10 cellular contexts compared by ENCODE assay signal in the genomic region with DNA sequence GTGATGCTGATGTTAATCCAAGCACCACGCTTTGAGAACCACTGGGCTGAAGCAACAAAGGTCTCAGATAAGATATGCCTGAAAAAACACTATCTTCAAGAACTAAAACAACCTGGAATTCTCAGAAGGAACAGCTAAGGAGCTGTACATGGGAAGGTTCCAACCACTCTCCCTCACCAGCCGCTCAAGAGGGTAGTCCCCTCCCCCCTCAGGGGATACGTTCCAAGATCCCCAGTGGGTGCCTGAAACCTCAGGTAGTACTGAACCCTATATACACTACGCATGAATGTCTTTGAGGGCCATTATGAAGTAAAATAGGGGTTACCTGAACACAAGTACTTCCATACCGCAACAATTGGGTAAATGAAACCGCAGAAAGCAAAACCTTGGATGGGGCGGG. TPM values are rescaled to one million over a fixed set of nuclear protein-coding genes. Genes with fewer than 3 reads are reported as not detected.
DNase-seq lines count a peak whose midpoint lies in the region; ATAC-seq and TF ChIP-seq lines count a peak whose summit lies in the region.
"Had no signal": no experiment of that assay in that cellular context is flagged by ENCODE, and none has a peak within 500 bp of the region (broad histone marks: within the 10 kb centered on the region; RNA-seq: fewer than 3 reads in every experiment).

No MANE protein-coding gene starts in this region.

- H4K20me1 ChIP-seq in BLaER1, result peaks cover 61% of the 10 kb centered on the region

- in situ Hi-C loops in brain microvascular endothelial cell (cut with HindIII; ENCODE audit: low pct_ligation_motif_present, low sequenced_read_pairs), result no loop called here

- H3K27ac Mint-ChIP-seq in naive thymus-derived CD8-positive, alpha-beta T cell, result peak overlapping the region in 2 of 10 donors; percentile 72 to 97

- no peak overlapping the region for H3K9ac ChIP-seq in BLaER1

- peaks cover 0 to 35% (median 2%) of the 10 kb centered on the region in 3 donors for H3K36me3 Mint-ChIP-seq in naive thymus-derived CD8-positive, alpha-beta T cell

- no peak for TF ChIP-seq CTCF in brain microvascular endothelial cell (IDR thresholded peaks at IDR 0.05; ENCODE audit: low read depth, low read length, missing control alignments)

- peaks cover 26% of the 10 kb centered on the region for H3K4me1 ChIP-seq in BLaER1

- peak overlapping the region in 9 of 10 donors; percentile 34 to 95 (median 90) for H3K4me3 Mint-ChIP-seq in naive thymus-derived CD8-positive, alpha-beta T cell

- DNase-seq in Jurkat, Clone E6-1 (ENCODE audit: low read depth, low spot score), result no peak
- no peak for DNase-seq in brain microvascular endothelial cell
- DNase-seq in naive thymus-derived CD8-positive, alpha-beta T cell, result no peak
- DNase-seq in NCI-H446 (lab: John Stamatoyannopoulos, UW), result no peak
- DNase-seq in Right ventricle myocardium superior, result no peak
- DNase-seq: GDM1, NCI-H2171 treated with DMSO at 0.1 percent for 48 hours had no signal

- H3K27ac ChIP-seq in BLaER1 (no peak overlapping the region), brain microvascular endothelial cell (no peak overlapping the region)

- ATAC-seq in naive thymus-derived CD8-positive, alpha-beta T cell, result no peak
- ATAC-seq in GM18861 (IDR thresholded peaks at IDR 0.05; ENCODE audit: unreplicated experiment) (no peak), HG02981 (IDR thresholded peaks at IDR 0.05; ENCODE audit: unreplicated experiment) (no peak), Right ventricle myocardium superior (ENCODE audit: poor library complexity) (no peak)

- H3K4me2 ChIP-seq in BLaER1, result peak overlapping the region; percentile 93

- H3K36me3 ChIP-seq in BLaER1, result peaks cover 51% of the 10 kb centered on the region
- peaks cover 22% of the 10 kb centered on the region for H3K36me3 ChIP-seq in brain microvascular endothelial cell (replicated peaks)

- no peaks in the 10 kb centered on the region for H3K27me3 ChIP-seq in BLaER1
- no peaks in the 10 kb centered on the region for H3K27me3 ChIP-seq in brain microvascular endothelial cell (replicated peaks)

- H3K27me3 Mint-ChIP-seq in naive thymus-derived CD8-positive, alpha-beta T cell, result no peaks in the 10 kb centered on the region

- H3K9me3 ChIP-seq in BLaER1, result no peaks in the 10 kb centered on the region

- peak overlapping the region; percentile 81; the same call in 1 of the 2 replicates for H3K4me3 ChIP-seq in BLaER1
- peak overlapping the region; percentile 67 for H3K4me3 ChIP-seq in Jurkat, Clone E6-1 (ENCODE audit: low read length)
- peak overlapping the region; percentile 12 for H3K4me3 ChIP-seq in brain microvascular endothelial cell (ENCODE audit: low read depth, low read length)

- POLR2A ChIA-PET in naive thymus-derived CD8-positive, alpha-beta T cell (lab: Charles Lee), result no interaction called here

- no peaks in the 10 kb centered on the region for H3K9me3 Mint-ChIP-seq in naive thymus-derived CD8-positive, alpha-beta T cell

- intact Hi-C loops in Right ventricle myocardium superior (cut with DNase I), result no loop called here

- peaks cover 32 to 67% (median 61%) of the 10 kb centered on the region in 4 donors for H3K4me1 Mint-ChIP-seq in naive thymus-derived CD8-positive, alpha-beta T cell

RNA-seq across cellular contexts. Expression of a gene that starts 1.9 kb away (rescaled TPM):
- 30.4 TPM for polyA plus RNA-seq in Jurkat, Clone E6-1 (2012; ENCODE audit: insufficient read depth, insufficient read length)
- total RNA-seq in naive thymus-derived CD8-positive, alpha-beta T cell, result 10 to 100 TPM; 34.6 to 39.4 TPM
- polyA plus RNA-seq in naive thymus-derived CD8-positive, alpha-beta T cell, result 10 to 100 TPM; 12.6 to 18.7 (median 13.0) TPM
- 47.0 TPM for total RNA-seq in Right ventricle myocardium superior

Comparison
In these comparisons a context has a peak if more than half of its experiments do, and no peak if none do; other contexts are left out.
1. H3K4me3 ChIP-seq: peak in every context shown above with its lines; median percentile 81 in BLaER1; 67 in Jurkat, Clone E6-1; 12 in brain microvascular endothelial cell.